1 cellular context compared by ENCODE assay signal in genomic region chr7:129438839-129439640, GRCh38.
TF ChIP-seq lines count a peak whose summit lies in the region.

No MANE protein-coding gene starts in this region.

TF ChIP-seq in HCT116, 20 proteins besides CTCF, POLR2A, EP300 and RAD21 (continued from another document):
- TF ChIP-seq MAX (IDR thresholded peaks at IDR 0.05) (peak; percentile 73), CEBPB (IDR thresholded peaks at IDR 0.05; ENCODE audit: low read depth) (peak; percentile 74), SIN3A (IDR thresholded peaks at IDR 0.05; ENCODE audit: low read depth) (peak; percentile 56; the same call in 1 of the 2 replicates), TCF7L2 (IDR thresholded peaks at IDR 0.05; ENCODE audit: borderline replicate concordance, extremely low read depth, insufficient read depth, insufficient read length) (no peak)
